Comparison of ENCODE assay signal across 1 cellular context in the genomic region with DNA sequence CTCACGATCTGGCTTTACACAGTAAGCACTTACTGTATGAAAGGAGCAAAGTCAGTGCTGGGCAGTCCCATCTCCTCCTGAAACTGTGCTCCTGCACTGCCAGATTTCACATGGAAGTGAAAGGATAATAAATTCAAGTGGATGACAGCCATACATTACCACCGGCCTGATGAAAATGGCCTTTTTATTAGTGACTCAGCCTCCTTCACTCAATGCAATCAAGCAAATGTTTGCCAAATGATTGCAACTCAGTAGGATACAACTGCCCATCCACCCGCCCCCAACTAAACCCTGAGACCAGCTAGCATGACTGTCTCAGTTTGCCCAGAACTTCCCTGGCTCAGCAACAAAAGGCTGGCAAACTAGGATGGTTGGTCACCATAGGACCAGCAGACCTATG.
TF ChIP-seq lines count a peak whose summit lies in the region.

No MANE protein-coding gene starts in this region.

TF ChIP-seq in SK-N-SH, 30 proteins besides CTCF, POLR2A, EP300 and RAD21 (continued from another document):
- TF ChIP-seq REST (IDR thresholded peaks at IDR 0.05; ENCODE audit: low read depth, low read length) (no peak), RFX5 (IDR thresholded peaks at IDR 0.05; ENCODE audit: low read length) (no peak), TAF1 (IDR thresholded peaks at IDR 0.05; ENCODE audit: borderline replicate concordance, low read depth, low read length) (no peak)
TF ChIP-seq in SK-N-SH: peak in this region for 0.
